27 cellular contexts compared by ENCODE assay signal in genomic region chr12:114605918-114606317, GRCh38.
"Had no signal": no experiment of that assay in that cellular context is flagged by ENCODE, and none has a peak within 500 bp of the region (broad histone marks: within the 10 kb centered on the region; RNA-seq: fewer than 3 reads in every experiment).

No MANE protein-coding gene starts in this region.

- H3K36me3 ChIP-seq: stomach, suprapubic skin, thoracic aorta, thyroid gland, tibial artery, tibial nerve, transverse colon, upper lobe of left lung, upper lobe of right lung, uterus, vagina had no signal

- H3K9me3 ChIP-seq: suprapubic skin, testis, thoracic aorta, thyroid gland, tibial artery, transverse colon, upper lobe of left lung, upper lobe of right lung, uterus, vagina had no signal

- H3K4me1 ChIP-seq: stomach, suprapubic skin, testis, thyroid gland, tibial artery, tibial nerve, transverse colon, upper lobe of left lung, upper lobe of right lung, uterus, vagina had no signal

- H3K27me3 ChIP-seq: stomach, suprapubic skin, testis, thyroid gland, tibial nerve, transverse colon, upper lobe of left lung, upper lobe of right lung, uterus, vagina had no signal

- H3K27ac ChIP-seq: stomach, suprapubic skin, testis, thoracic aorta, thyroid gland, tibial artery, tibial nerve, transverse colon, upper lobe of left lung, upper lobe of right lung, uterus, vagina had no signal

- DNase-seq: stimulated activated CD4-positive, alpha-beta T cell treated with anti-CD3 and anti-CD28 coated beads, Interleukin-2, amount 100 ng/mL, for 48 hours; stimulated activated CD4-positive, alpha-beta T cell treated with anti-CD3 and anti-CD28 coated beads, Interleukin-4, amount 100 ng/mL, for 1 hour; stimulated activated CD4-positive, alpha-beta T cell treated with anti-CD3 and anti-CD28 coated beads, Interleukin-4, amount 100 ng/mL, for 24 hours; stimulated activated CD4-positive, alpha-beta T cell treated with anti-CD3 and anti-CD28 coated beads, Interleukin-4, amount 100 ng/mL, for 4 hours; stimulated activated CD8-positive, alpha-beta memory T cell treated with anti-CD3 and anti-CD28 coated beads, Interleukin-4, amount 100 ng/mL, for 48 hours; stimulated activated naive B cell treated with anti-CD40 and anti-IgM and Interleukin-4, amounts not matched to agents 10 μg/mL and 1 μg/mL and 100 μg/mL, for 72 hours; stimulated activated naive CD4-positive, alpha-beta T cell; stimulated activated naive CD4-positive, alpha-beta T cell treated with Interleukin-2 at 50 U/mL for 16 hours; stimulated activated naive CD8-positive, alpha-beta T cell treated with anti-CD3 and anti-CD28 coated beads, Interleukin-15, amount 100 ng/mL, for 72 hours; stimulated activated naive CD8-positive, alpha-beta T cell treated with anti-CD3 and anti-CD28 coated beads, Interleukin-15, Interleukin-2, amounts not matched to agents 100 U/mL and 50 U/mL, for 24 hours; stomach; substantia nigra; testis; thyroid gland; tibial artery; transverse colon; trophoblast cell; upper lobe of left lung; upper lobe of right lung; uterus had no signal

- H3K4me3 ChIP-seq: stomach, suprapubic skin, testis, thoracic aorta, thyroid gland, tibial artery, tibial nerve, transverse colon, upper lobe of left lung, upper lobe of right lung, uterus, vagina had no signal

- FAIRE-seq: urothelium cell line had no signal

- ATAC-seq: stimulated activated effector memory CD8-positive, alpha-beta T cell treated with anti-CD3 and anti-CD28 coated beads, Interleukin-12 subunit alpha, Interleukin-12 subunit beta, amount 100 ng/mL, for 72 hours; stimulated activated memory B cell treated with anti-CD40 and anti-IgM and Interleukin-4, amounts not matched to agents 10 μg/mL and 1 μg/mL and 100 μg/mL, for 72 hours; stimulated activated naive B cell treated with anti-CD40 and anti-IgM and Interleukin-4, amounts not matched to agents 10 μg/mL and 1 μg/mL and 100 μg/mL, for 72 hours; stimulated activated naive CD8-positive, alpha-beta T cell treated with anti-CD3 and anti-CD28 coated beads, Interleukin-15, amount 100 ng/mL, for 72 hours; stimulated activated naive CD8-positive, alpha-beta T cell treated with anti-CD3 and anti-CD28 coated beads, Interleukin-15, Interleukin-2, amounts not matched to agents 100 U/mL and 50 U/mL, for 24 hours; upper lobe of right lung had no signal
